In genomic region chr3:46500631-46501377, GRCh38 we compare ENCODE assay signal across 17 cellular contexts. TPM values are rescaled to one million over a fixed set of nuclear protein-coding genes. Genes with fewer than 3 reads are reported as not detected.
DNase-seq lines count a peak whose midpoint lies in the region; ATAC-seq lines count a peak whose summit lies in the region.
"Had no signal": no experiment of that assay in that cellular context is flagged by ENCODE, and none has a peak within 500 bp of the region (broad histone marks: within the 10 kb centered on the region; RNA-seq: fewer than 3 reads in every experiment).

No MANE protein-coding gene starts in this region.

- peak; percentile 75 for DNase-seq in AG08395 (ENCODE audit: low spot score)
- peak; percentile 79 for DNase-seq in RPMI7951 (ENCODE audit: low read depth)
- DNase-seq in fibroblast of the conjunctiva (ENCODE audit: low read depth) = peak; percentile 32
- DNase-seq in NCI-H2196 (lab: John Stamatoyannopoulos, UW; ENCODE audit: unreplicated experiment) = no peak
- DNase-seq in midbrain (lab: John Stamatoyannopoulos, UW) = no peak
- DNase-seq in NCI-H187 (lab: John Stamatoyannopoulos, UW) = no peak
- DNase-seq: activated CD4-positive, alpha-beta T cell treated with anti-CD3 and anti-CD28 coated beads for 36 hours; activated effector memory CD4-positive, alpha-beta T cell treated with anti-CD3 and anti-CD28 coated beads, Interleukin-2, amount 50 U/mL, for 16 hours; left ventricle myocardium inferior; MM.1S; NCI-H69; pancreas; stimulated activated CD4-positive, alpha-beta T cell treated with anti-CD3 and anti-CD28 coated beads, Interleukin-4, amount 100 ng/mL, for 24 hours had no signal

- ATAC-seq in GM18517 (IDR thresholded peaks at IDR 0.05; ENCODE audit: unreplicated experiment) (peak; percentile 50), HG02642 (IDR thresholded peaks at IDR 0.05; ENCODE audit: poor library complexity, unreplicated experiment) (no peak)
- ATAC-seq: activated CD4-positive, alpha-beta T cell treated with anti-CD3 and anti-CD28 coated beads for 36 hours; pancreas had no signal

RNA-seq across cellular contexts. Expression of gene RTP3, which starts 3.0 kb away (rescaled TPM):
- not detected in 2 replicates for total RNA-seq in RPMI7951 (2014; rRNA removed; shearing (Covaris generic))
- total RNA-seq: activated CD4-positive, alpha-beta T cell treated with anti-CD3 and anti-CD28 coated beads for 36 hours; cerebellum; left ventricle myocardium inferior; pancreas; suprapubic skin had no signal

RNA-seq across cellular contexts. Expression of gene LTF, which starts 36.1 kb away (rescaled TPM):
- 0.49 and 0.72 TPM in 2 replicates for total RNA-seq in RPMI7951 (2014; rRNA removed; shearing (Covaris generic))
- total RNA-seq: activated CD4-positive, alpha-beta T cell treated with anti-CD3 and anti-CD28 coated beads for 36 hours had no signal

Comparison
In these comparisons a context has a peak if more than half of its experiments do, and no peak if none do; other contexts are left out.
1. DNase-seq: peak in AG08395 (single experiment), RPMI7951 (single experiment) and fibroblast of the conjunctiva (single experiment); none in NCI-H2196 (single experiment), midbrain (single experiment) and NCI-H187 (0 of 2).